25 cellular contexts compared by ENCODE assay signal in the genomic region with DNA sequence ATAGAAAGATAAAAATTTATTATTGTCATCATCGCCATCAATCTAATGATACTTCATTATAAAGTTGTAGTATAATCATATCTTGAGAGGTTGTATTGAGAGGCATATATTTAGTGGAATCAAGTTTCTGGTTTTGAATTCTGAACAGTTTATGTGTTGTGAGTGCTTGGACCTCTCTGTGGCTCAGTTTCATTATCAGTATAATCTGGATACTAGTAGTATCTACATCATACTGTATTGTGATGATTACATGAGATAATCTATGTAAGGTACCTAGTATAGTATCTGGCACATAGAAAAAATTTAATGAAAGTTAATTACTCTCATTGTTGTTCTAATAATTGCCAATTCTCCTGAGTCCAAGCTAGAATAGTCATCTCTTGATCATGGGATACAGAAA.
"Had no signal": no experiment of that assay in that cellular context is flagged by ENCODE, and none has a peak within 500 bp of the region (broad histone marks: within the 10 kb centered on the region; RNA-seq: fewer than 3 reads in every experiment).

No MANE protein-coding gene starts in this region.

- H3K27ac Mint-ChIP-seq: activated CD4-positive, alpha-beta memory T cell treated with anti-CD3 and anti-CD28 coated beads, Interleukin-2, amount 10 ng/mL, durations not matched to agents 7 days and 5 days; activated CD4-positive, alpha-beta T cell treated with anti-CD3 and anti-CD28 coated beads, Interleukin-2, amount 10 ng/mL, durations not matched to agents 7 days and 5 days; T-helper 1 cell treated with Interleukin-12 subunit alpha and Interleukin-12 subunit beta and Interleukin-4 antibody, amounts not matched to agents 30 μg/mL and 1 μg/mL, for 36 hours; T-helper 2 cell treated with Interferon-gamma antibody and Interleukin-4, amounts not matched to agents 5 μg/mL and 100 μg/mL, for 36 hours had no signal

- ATAC-seq: body of pancreas, Panc1 had no signal

- H3K27me3 Mint-ChIP-seq: activated CD4-positive, alpha-beta memory T cell treated with anti-CD3 and anti-CD28 coated beads, Interleukin-2, amount 10 ng/mL, durations not matched to agents 7 days and 5 days; activated naive CD8-positive, alpha-beta T cell treated with anti-CD3 and anti-CD28 coated beads, Interleukin-2, amount 10 ng/mL, durations not matched to agents 7 days and 5 days had no signal

- H3K9ac ChIP-seq: KMS-11 had no signal

- H3K36me3 ChIP-seq: adrenal gland, breast epithelium, SJCRH30 had no signal

- H3K4me1 ChIP-seq: adrenal gland, body of pancreas, breast epithelium, SJCRH30 had no signal

- H3K4me3 ChIP-seq: adrenal gland, body of pancreas, breast epithelium, SJCRH30, SK-N-MC had no signal

- FAIRE-seq: TTC549 had no signal

- H3K27ac ChIP-seq: adrenal gland, body of pancreas, breast epithelium, KMS-11, SJCRH30, SK-N-MC had no signal

- H3K4me3 Mint-ChIP-seq: activated CD4-positive, alpha-beta memory T cell treated with anti-CD3 and anti-CD28 coated beads, Interleukin-2, amount 10 ng/mL, durations not matched to agents 7 days and 5 days; activated CD4-positive, alpha-beta T cell treated with anti-CD3 and anti-CD28 coated beads, Interleukin-2, amount 10 ng/mL, durations not matched to agents 7 days and 5 days; activated naive CD8-positive, alpha-beta T cell treated with anti-CD3 and anti-CD28 coated beads, Interleukin-2, amount 10 ng/mL, durations not matched to agents 7 days and 5 days; activated T-cell treated with anti-CD3 and anti-CD28 coated beads, Interleukin-2, amount 50 U/mL, for 4 hours; T-helper 1 cell treated with Interleukin-12 subunit alpha and Interleukin-12 subunit beta and Interleukin-4 antibody, amounts not matched to agents 30 μg/mL and 1 μg/mL, for 36 hours; T-helper 2 cell treated with Interferon-gamma antibody and Interleukin-4, amounts not matched to agents 5 μg/mL and 100 μg/mL, for 36 hours had no signal

- DNase-seq: activated CD4-positive, alpha-beta memory T cell treated with anti-CD3 and anti-CD28 coated beads, Interleukin-2, amount 10 ng/mL, durations not matched to agents 7 days and 5 days; activated CD4-positive, alpha-beta T cell treated with anti-CD3 and anti-CD28 coated beads, Interleukin-2, amount 10 ng/mL, durations not matched to agents 7 days and 5 days; activated effector memory CD4-positive, alpha-beta T cell treated with anti-CD3 and anti-CD28 coated beads, Interleukin-2, amount 50 U/mL, for 16 hours; activated naive CD4-positive, alpha-beta T cell treated with Interleukin-2 at 50 U/mL for 16 hours; activated naive CD8-positive, alpha-beta T cell treated with anti-CD3 and anti-CD28 coated beads, Interleukin-2, amount 10 ng/mL, durations not matched to agents 7 days and 5 days; activated T-cell treated with anti-CD3 and anti-CD28 coated beads, Interleukin-2, amount 50 U/mL, for 4 hours; adrenal gland; body of pancreas; MM.1S; MV-4-11; NCI-H1092; NCI-H1436 treated with DMSO at 0.1 percent for 48 hours; NCI-H1694 treated with DMSO at 0.1 percent for 48 hours; NCI-H2029; NCI-H345; NCI-H524 treated with DMSO at 0.1 percent for 48 hours; SHP77; SJCRH30 had no signal

- H3K9me3 ChIP-seq: adrenal gland, body of pancreas, SJCRH30 had no signal
